Comparison of ENCODE assay signal across 1 cellular context in the genomic region with DNA sequence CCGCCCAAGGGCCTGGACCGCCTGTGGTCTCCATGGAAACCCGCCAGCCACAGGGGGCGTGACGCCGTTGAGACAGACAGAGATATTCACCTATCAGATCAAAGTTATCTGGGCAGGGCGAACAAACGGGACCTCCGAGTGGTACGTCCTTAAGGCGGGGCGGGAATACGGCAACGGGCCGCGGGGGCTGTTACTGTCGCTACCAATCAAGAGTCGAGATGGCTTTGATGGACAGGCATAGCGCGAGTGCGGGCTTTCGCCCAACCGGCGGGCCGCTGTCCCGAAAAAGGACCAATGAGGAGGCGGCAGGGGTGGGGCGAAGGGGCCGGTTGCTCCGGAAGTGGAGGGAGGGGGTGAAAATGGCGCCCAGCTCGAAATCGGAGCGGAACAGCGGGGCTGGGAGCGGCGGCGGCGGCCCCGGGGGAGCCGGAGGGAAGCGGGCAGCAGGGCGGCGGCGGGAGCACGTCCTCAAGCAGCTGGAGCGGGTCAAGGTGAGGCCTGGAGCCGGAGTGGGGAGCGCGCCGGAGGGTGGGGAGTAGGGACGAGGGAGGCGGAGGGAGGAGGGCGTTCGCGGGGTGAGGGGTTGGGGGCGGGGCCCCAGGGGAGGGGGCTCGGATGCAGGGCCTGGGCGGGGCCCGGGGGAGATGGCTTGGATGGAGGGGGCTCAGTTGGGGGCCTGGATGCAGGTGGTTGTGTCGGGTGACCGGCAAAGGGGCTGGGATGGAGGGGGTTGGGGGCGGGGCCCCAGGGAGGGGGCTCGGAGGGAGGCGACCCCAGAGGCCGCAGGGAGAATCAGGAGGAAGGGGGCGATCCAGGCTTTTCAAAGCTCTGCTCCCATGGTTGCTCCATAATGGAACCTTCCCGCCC.
TF ChIP-seq lines count a peak whose summit lies in the region.

A gene with protein sequence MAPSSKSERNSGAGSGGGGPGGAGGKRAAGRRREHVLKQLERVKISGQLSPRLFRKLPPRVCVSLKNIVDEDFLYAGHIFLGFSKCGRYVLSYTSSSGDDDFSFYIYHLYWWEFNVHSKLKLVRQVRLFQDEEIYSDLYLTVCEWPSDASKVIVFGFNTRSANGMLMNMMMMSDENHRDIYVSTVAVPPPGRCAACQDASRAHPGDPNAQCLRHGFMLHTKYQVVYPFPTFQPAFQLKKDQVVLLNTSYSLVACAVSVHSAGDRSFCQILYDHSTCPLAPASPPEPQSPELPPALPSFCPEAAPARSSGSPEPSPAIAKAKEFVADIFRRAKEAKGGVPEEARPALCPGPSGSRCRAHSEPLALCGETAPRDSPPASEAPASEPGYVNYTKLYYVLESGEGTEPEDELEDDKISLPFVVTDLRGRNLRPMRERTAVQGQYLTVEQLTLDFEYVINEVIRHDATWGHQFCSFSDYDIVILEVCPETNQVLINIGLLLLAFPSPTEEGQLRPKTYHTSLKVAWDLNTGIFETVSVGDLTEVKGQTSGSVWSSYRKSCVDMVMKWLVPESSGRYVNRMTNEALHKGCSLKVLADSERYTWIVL (plus strand): TSS at position 356 of the 867 bp plus-strand sequence. CDS start 4 bp downstream, at position 360.

TF ChIP-seq in HEK293, 187 proteins besides CTCF, POLR2A, EP300 and RAD21 (continued from another document):
- TF ChIP-seq, protein P1, sequence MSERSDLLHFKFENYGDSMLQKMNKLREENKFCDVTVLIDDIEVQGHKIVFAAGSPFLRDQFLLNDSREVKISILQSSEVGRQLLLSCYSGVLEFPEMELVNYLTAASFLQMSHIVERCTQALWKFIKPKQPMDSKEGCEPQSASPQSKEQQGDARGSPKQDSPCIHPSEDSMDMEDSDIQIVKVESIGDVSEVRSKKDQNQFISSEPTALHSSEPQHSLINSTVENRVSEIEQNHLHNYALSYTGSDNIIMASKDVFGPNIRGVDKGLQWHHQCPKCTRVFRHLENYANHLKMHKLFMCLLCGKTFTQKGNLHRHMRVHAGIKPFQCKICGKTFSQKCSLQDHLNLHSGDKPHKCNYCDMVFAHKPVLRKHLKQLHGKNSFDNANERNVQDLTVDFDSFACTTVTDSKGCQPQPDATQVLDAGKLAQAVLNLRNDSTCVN (tag by site-specific recombination; optimal IDR thresholded peaks at IDR 0.05), result peak; percentile 49
- TF ChIP-seq ZNF610 (tag by site-specific recombination; IDR thresholded peaks at IDR 0.05; ENCODE audit: borderline replicate concordance), result peak; percentile 81; the same call in 1 of the 2 replicates
- no peak for TF ChIP-seq ZNF596 (tag by site-specific recombination; IDR thresholded peaks at IDR 0.05)
- TF ChIP-seq, protein P2, sequence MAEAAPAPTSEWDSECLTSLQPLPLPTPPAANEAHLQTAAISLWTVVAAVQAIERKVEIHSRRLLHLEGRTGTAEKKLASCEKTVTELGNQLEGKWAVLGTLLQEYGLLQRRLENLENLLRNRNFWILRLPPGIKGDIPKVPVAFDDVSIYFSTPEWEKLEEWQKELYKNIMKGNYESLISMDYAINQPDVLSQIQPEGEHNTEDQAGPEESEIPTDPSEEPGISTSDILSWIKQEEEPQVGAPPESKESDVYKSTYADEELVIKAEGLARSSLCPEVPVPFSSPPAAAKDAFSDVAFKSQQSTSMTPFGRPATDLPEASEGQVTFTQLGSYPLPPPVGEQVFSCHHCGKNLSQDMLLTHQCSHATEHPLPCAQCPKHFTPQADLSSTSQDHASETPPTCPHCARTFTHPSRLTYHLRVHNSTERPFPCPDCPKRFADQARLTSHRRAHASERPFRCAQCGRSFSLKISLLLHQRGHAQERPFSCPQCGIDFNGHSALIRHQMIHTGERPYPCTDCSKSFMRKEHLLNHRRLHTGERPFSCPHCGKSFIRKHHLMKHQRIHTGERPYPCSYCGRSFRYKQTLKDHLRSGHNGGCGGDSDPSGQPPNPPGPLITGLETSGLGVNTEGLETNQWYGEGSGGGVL (tag by site-specific recombination; IDR thresholded peaks at IDR 0.05), result peak; percentile 74
- TF ChIP-seq, protein P3, sequence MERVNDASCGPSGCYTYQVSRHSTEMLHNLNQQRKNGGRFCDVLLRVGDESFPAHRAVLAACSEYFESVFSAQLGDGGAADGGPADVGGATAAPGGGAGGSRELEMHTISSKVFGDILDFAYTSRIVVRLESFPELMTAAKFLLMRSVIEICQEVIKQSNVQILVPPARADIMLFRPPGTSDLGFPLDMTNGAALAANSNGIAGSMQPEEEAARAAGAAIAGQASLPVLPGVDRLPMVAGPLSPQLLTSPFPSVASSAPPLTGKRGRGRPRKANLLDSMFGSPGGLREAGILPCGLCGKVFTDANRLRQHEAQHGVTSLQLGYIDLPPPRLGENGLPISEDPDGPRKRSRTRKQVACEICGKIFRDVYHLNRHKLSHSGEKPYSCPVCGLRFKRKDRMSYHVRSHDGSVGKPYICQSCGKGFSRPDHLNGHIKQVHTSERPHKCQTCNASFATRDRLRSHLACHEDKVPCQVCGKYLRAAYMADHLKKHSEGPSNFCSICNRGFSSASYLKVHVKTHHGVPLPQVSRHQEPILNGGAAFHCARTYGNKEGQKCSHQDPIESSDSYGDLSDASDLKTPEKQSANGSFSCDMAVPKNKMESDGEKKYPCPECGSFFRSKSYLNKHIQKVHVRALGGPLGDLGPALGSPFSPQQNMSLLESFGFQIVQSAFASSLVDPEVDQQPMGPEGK (tag by site-specific recombination; IDR thresholded peaks at IDR 0.05), result peak; percentile 92
- TF ChIP-seq ZNF660 (tag by site-specific recombination; IDR thresholded peaks at IDR 0.05), result peak; percentile 13; the same call in 1 of the 2 replicates
- peak; percentile 62; the same call in 1 of the 2 replicates for TF ChIP-seq ZNF391 (tag by site-specific recombination; IDR thresholded peaks at IDR 0.05; ENCODE audit: borderline replicate concordance, low read depth)
- TF ChIP-seq ZNF670 (tag by site-specific recombination; IDR thresholded peaks at IDR 0.05; ENCODE audit: low read depth), result no peak
- TF ChIP-seq SP7 (tag by site-specific recombination; IDR thresholded peaks at IDR 0.05), result peak; percentile 69; the same call in 1 of the 2 replicates
- no peak for TF ChIP-seq GLI4 (tag by site-specific recombination; IDR thresholded peaks at IDR 0.05)
- peak; percentile 80 for TF ChIP-seq KLF16 (tag by site-specific recombination; IDR thresholded peaks at IDR 0.05)
- TF ChIP-seq ZSCAN30 (tag by site-specific recombination; IDR thresholded peaks at IDR 0.05), result no peak
- TF ChIP-seq KLF8 (tag by site-specific recombination; IDR thresholded peaks at IDR 0.05), result peak; percentile 90; the same call in 1 of the 2 replicates
- TF ChIP-seq ZNF555 (tag by site-specific recombination; conservative IDR thresholded peaks at IDR 0.05), result no peak
- TF ChIP-seq KLF10 (tag by site-specific recombination; IDR thresholded peaks at IDR 0.05), result peak; percentile 57; the same call in 1 of the 2 replicates
- peak; percentile 100 for TF ChIP-seq SP2 (tag by site-specific recombination; IDR thresholded peaks at IDR 0.05)
- peak; percentile 60 for TF ChIP-seq EGR2 (tag by site-specific recombination; IDR thresholded peaks at IDR 0.05; ENCODE audit: low read depth)
- TF ChIP-seq GLIS1 (tag by site-specific recombination; IDR thresholded peaks at IDR 0.05), result peak; percentile 37
- TF ChIP-seq SP3 (tag by site-specific recombination; IDR thresholded peaks at IDR 0.05), result peak; percentile 98
- TF ChIP-seq ZNF132 (tag by site-specific recombination; IDR thresholded peaks at IDR 0.05; ENCODE audit: borderline replicate concordance), result no peak
- TF ChIP-seq, protein P4, sequence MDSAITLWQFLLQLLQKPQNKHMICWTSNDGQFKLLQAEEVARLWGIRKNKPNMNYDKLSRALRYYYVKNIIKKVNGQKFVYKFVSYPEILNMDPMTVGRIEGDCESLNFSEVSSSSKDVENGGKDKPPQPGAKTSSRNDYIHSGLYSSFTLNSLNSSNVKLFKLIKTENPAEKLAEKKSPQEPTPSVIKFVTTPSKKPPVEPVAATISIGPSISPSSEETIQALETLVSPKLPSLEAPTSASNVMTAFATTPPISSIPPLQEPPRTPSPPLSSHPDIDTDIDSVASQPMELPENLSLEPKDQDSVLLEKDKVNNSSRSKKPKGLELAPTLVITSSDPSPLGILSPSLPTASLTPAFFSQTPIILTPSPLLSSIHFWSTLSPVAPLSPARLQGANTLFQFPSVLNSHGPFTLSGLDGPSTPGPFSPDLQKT (IDR thresholded peaks at IDR 0.05; ENCODE audit: borderline replicate concordance, low read depth, low read length), result peak; percentile 76; the same call in 1 of the 2 replicates
- peak; percentile 59; the same call in 1 of the 2 replicates for TF ChIP-seq ZNF324 (tag by site-specific recombination; IDR thresholded peaks at IDR 0.05)
- TF ChIP-seq, protein P5, sequence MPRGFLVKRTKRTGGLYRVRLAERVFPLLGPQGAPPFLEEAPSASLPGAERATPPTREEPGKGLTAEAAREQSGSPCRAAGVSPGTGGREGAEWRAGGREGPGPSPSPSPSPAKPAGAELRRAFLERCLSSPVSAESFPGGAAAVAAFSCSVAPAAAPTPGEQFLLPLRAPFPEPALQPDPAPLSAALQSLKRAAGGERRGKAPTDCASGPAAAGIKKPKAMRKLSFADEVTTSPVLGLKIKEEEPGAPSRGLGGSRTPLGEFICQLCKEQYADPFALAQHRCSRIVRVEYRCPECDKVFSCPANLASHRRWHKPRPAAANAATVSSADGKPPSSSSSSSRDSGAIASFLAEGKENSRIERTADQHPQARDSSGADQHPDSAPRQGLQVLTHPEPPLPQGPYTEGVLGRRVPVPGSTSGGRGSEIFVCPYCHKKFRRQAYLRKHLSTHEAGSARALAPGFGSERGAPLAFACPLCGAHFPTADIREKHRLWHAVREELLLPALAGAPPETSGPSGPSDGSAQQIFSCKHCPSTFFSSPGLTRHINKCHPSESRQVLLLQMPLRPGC (tag by site-specific recombination; IDR thresholded peaks at IDR 0.05), result peak; percentile 40; the same call in 1 of the 2 replicates
- 0 out of 2 replicates have a peak, but pooled peaks have one; percentile 17 for TF ChIP-seq ZNF394 (tag by site-specific recombination; IDR thresholded peaks at IDR 0.05; ENCODE audit: borderline replicate concordance)
- TF ChIP-seq, protein P6, sequence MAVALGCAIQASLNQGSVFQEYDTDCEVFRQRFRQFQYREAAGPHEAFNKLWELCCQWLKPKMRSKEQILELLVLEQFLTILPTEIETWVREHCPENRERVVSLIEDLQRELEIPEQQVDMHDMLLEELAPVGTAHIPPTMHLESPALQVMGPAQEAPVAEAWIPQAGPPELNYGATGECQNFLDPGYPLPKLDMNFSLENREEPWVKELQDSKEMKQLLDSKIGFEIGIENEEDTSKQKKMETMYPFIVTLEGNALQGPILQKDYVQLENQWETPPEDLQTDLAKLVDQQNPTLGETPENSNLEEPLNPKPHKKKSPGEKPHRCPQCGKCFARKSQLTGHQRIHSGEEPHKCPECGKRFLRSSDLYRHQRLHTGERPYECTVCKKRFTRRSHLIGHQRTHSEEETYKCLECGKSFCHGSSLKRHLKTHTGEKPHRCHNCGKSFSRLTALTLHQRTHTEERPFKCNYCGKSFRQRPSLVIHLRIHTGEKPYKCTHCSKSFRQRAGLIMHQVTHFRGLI (tag by site-specific recombination; IDR thresholded peaks at IDR 0.05), result peak; percentile 91
- TF ChIP-seq ZFHX2 (tag by site-specific recombination; conservative IDR thresholded peaks at IDR 0.05), result peak; percentile 60
- TF ChIP-seq YY2 (tag by site-specific recombination; IDR thresholded peaks at IDR 0.05), result peak; percentile 91
- peak; percentile 56; the same call in 1 of the 2 replicates for TF ChIP-seq ZXDB (tag by site-specific recombination; IDR thresholded peaks at IDR 0.05)
- TF ChIP-seq, protein P7, sequence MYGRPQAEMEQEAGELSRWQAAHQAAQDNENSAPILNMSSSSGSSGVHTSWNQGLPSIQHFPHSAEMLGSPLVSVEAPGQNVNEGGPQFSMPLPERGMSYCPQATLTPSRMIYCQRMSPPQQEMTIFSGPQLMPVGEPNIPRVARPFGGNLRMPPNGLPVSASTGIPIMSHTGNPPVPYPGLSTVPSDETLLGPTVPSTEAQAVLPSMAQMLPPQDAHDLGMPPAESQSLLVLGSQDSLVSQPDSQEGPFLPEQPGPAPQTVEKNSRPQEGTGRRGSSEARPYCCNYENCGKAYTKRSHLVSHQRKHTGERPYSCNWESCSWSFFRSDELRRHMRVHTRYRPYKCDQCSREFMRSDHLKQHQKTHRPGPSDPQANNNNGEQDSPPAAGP (tag by site-specific recombination; IDR thresholded peaks at IDR 0.05), result peak; percentile 74
- TF ChIP-seq ZNF76 (tag by site-specific recombination; IDR thresholded peaks at IDR 0.05; ENCODE audit: borderline replicate concordance, low read depth), result peak; percentile 48; the same call in 1 of the 2 replicates
- TF ChIP-seq KLF9 (tag by site-specific recombination; IDR thresholded peaks at IDR 0.05; ENCODE audit: low read depth), result peak; percentile 67; the same call in 1 of the 2 replicates
- TF ChIP-seq ZNF629 (tag by site-specific recombination; IDR thresholded peaks at IDR 0.05), result peak; percentile 19; the same call in 1 of the 2 replicates
